In the genomic region with DNA sequence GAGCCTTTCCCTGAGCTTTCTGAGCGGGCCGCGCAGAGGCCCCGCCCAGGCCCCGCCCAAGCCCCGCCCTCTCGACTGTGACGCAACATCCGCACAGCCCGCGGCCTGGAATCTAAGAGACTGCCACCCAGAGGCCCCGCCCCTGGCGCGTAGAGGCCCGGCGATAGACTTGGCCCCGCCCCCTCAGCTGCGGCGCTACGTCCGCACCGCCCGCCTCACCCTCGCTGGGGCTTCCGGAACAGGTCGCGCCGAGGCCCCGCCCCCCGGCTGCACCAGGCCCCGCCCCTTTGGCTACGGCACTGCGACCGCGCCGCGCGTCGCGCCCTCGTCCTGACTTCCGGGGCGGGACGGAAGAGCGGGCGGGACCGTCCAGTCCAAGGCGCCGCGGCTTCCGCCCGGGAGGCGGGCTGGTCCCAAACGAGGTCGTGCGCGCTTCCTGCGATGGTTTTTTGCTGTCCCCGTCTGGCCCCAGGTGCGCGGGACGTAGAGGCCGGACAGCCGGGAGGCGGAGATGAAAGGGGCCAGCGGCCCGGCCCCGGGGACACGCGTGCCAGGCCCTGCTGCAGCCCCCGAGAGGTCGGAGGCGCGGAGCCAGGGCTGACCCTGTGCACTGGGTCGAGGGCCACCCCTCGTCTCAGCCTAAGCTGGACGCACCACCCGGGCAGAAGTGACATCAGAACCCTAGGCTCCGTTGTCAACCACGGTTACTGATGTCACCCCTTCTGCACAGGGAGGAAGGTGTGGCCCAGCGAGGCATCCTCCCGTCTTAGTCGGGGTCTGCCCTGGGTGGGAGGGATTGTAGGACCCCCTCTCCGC, we compare ENCODE assay signal across 1 cellular context.
TF ChIP-seq lines count a peak whose summit lies in the region.

No MANE protein-coding gene starts in this region.

TF ChIP-seq in WTC11, 78 proteins besides CTCF, POLR2A, EP300 and RAD21 (continued from another document):
- TF ChIP-seq, protein P1, sequence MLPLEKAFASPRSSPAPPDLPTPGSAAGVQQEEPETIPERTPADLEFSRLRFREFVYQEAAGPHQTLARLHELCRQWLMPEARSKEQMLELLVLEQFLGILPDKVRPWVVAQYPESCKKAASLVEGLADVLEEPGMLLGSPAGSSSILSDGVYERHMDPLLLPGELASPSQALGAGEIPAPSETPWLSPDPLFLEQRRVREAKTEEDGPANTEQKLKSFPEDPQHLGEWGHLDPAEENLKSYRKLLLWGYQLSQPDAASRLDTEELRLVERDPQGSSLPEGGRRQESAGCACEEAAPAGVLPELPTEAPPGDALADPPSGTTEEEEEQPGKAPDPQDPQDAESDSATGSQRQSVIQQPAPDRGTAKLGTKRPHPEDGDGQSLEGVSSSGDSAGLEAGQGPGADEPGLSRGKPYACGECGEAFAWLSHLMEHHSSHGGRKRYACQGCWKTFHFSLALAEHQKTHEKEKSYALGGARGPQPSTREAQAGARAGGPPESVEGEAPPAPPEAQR (CRISPR knock-in tag; IDR thresholded peaks at IDR 0.05): no peak
- peak; percentile 42; the same call in 1 of the 2 replicates for TF ChIP-seq ZBTB21 (CRISPR knock-in tag; IDR thresholded peaks at IDR 0.05; ENCODE audit: borderline replicate concordance)
- TF ChIP-seq FOXP1 (CRISPR knock-in tag; IDR thresholded peaks at IDR 0.05; ENCODE audit: borderline replicate concordance): no peak
- TF ChIP-seq STAT6 (CRISPR knock-in tag; conservative IDR thresholded peaks at IDR 0.05; ENCODE audit: low read depth): no peak
- 0 out of 2 replicates have a peak, but pooled peaks have one; percentile 51 for TF ChIP-seq TP53 (CRISPR knock-in tag; IDR thresholded peaks at IDR 0.05)
- TF ChIP-seq KAT7 (CRISPR knock-in tag; IDR thresholded peaks at IDR 0.05; ENCODE audit: borderline replicate concordance): no peak
- 0 out of 2 replicates have a peak, but pooled peaks have one; percentile 71 for TF ChIP-seq ARID4B (CRISPR knock-in tag; IDR thresholded peaks at IDR 0.05; ENCODE audit: borderline replicate concordance)
- TF ChIP-seq EMX1 (CRISPR knock-in tag; IDR thresholded peaks at IDR 0.05): no peak
- no peak for TF ChIP-seq ATF1 (CRISPR knock-in tag; IDR thresholded peaks at IDR 0.05)
- TF ChIP-seq GABPB1 (CRISPR knock-in tag; IDR thresholded peaks at IDR 0.05): peak; percentile 75
- no peak for TF ChIP-seq ZNF121 (CRISPR knock-in tag; IDR thresholded peaks at IDR 0.05)
- peak; percentile 57; the same call in 1 of the 2 replicates for TF ChIP-seq MAX (CRISPR knock-in tag; IDR thresholded peaks at IDR 0.05)
